22 cellular contexts compared by ENCODE assay signal in genomic region chr5:172586118-172587060, GRCh38. TPM values are rescaled to one million over a fixed set of nuclear protein-coding genes. Genes with fewer than 3 reads are reported as not detected.
A peak's percentile ranks its signal among the peaks of the same experiment; 100 is the strongest.
DNase-seq lines count a peak whose midpoint lies in the region; ATAC-seq, FAIRE-seq and TF ChIP-seq lines count a peak whose summit lies in the region.
"Had no signal": no experiment of that assay in that cellular context is flagged by ENCODE, and none has a peak within 500 bp of the region (broad histone marks: within the 10 kb centered on the region; RNA-seq: fewer than 3 reads in every experiment).

No MANE protein-coding gene starts in this region.

- H3K4me3 ChIP-seq in WERI-Rb-1 (ENCODE audit: low read depth, low read length): no peak overlapping the region
- no peak overlapping the region for H3K4me3 ChIP-seq in right atrium auricular region
- H3K4me3 ChIP-seq in upper lobe of right lung: no peak overlapping the region
- no peak overlapping the region for H3K4me3 ChIP-seq in small intestine (ENCODE audit: low read depth in 1 of 2, low read length in 2 of 2)
- H3K4me3 ChIP-seq: cardiac muscle cell, smooth muscle cell had no signal

- no peaks in the 10 kb centered on the region for H3K36me3 ChIP-seq in WERI-Rb-1
- H3K36me3 ChIP-seq in right atrium auricular region: no peaks in the 10 kb centered on the region
- no peaks in the 10 kb centered on the region for H3K36me3 ChIP-seq in upper lobe of right lung
- no peaks in the 10 kb centered on the region for H3K36me3 ChIP-seq in small intestine (ENCODE audit: control insufficient read depth in 2 of 2, insufficient read depth in 2 of 2, low read length in 2 of 2)
- H3K36me3 ChIP-seq: cardiac muscle cell had no signal

- intact Hi-C loops in upper lobe of right lung (cut with DNase I): no loop called here

- no peak for FAIRE-seq in small intestine (lab: Jason Lieb, UNC)
- FAIRE-seq: islet of Langerhans had no signal

- H3K27me3 ChIP-seq in WERI-Rb-1 (ENCODE audit: insufficient read depth, low read depth, severe bottlenecking) (no peaks in the 10 kb centered on the region), right atrium auricular region (no peaks in the 10 kb centered on the region), upper lobe of right lung (no peaks in the 10 kb centered on the region), small intestine (ENCODE audit: control insufficient read depth in 2 of 2, insufficient read depth in 2 of 2, low read length in 2 of 2) (no peaks in the 10 kb centered on the region)
- H3K27me3 ChIP-seq: cardiac muscle cell had no signal

- 42 to 60% (median 58%) methylated on average over 22 of the region's 22 CpGs for WGBS in small intestine, 3 donors

- DNase-seq in WERI-Rb-1 (peak; percentile 38), right atrium auricular region (ENCODE audit: low spot score) (no peak), myocyte (ENCODE audit: low read depth) (peak; percentile 14), upper lobe of right lung (peak; percentile 48), small intestine (no peak)
- DNase-seq in NK-92 treated with Interleukin-12 subunit alpha and Interleukin-12 subunit beta, amount 100 ng/mL, for 24 hours (lab: John Stamatoyannopoulos, UW): no peak
- DNase-seq: activated gamma-delta T cell; CD8-positive, alpha-beta T cell; DND-41; Karpas-422; NCI-H1105; NCI-H2081 treated with DMSO at 0.1 percent for 48 hours; NCI-H526; SHP77 treated with DMSO at 0.1 percent for 48 hours; stimulated activated CD4-positive, alpha-beta T cell treated with anti-CD3 and anti-CD28 coated beads, Interleukin-4, amount 100 ng/mL, for 4 hours; substantia nigra; T-cell had no signal

- TF ChIP-seq CTCF in WERI-Rb-1 (IDR thresholded peaks at IDR 0.05; ENCODE audit: low read depth, low read length) (no peak), right atrium auricular region (IDR thresholded peaks at IDR 0.05) (no peak), upper lobe of right lung (IDR thresholded peaks at IDR 0.05) (no peak)

- H3K27ac ChIP-seq in WERI-Rb-1 (no peak overlapping the region), right atrium auricular region (peak overlapping the region; percentile 57 to 83), upper lobe of right lung (no peak overlapping the region), small intestine (ENCODE audit: low read depth in 1 of 2, low read length in 1 of 2) (no peak overlapping the region)
- H3K27ac ChIP-seq: cardiac muscle cell had no signal

- H3K9me3 ChIP-seq in WERI-Rb-1 (ENCODE audit: severe bottlenecking) (no peaks in the 10 kb centered on the region), right atrium auricular region (no peaks in the 10 kb centered on the region), upper lobe of right lung (no peaks in the 10 kb centered on the region), small intestine (ENCODE audit: control insufficient read depth, low read depth) (no peaks in the 10 kb centered on the region)

- H3K4me1 ChIP-seq in right atrium auricular region (peaks cover 0 to 52% of the 10 kb centered on the region in 2 donors), upper lobe of right lung (peaks cover 27% of the 10 kb centered on the region), small intestine (ENCODE audit: control insufficient read depth in 2 of 2, insufficient read depth in 1 of 2, low read depth in 1 of 2, low read length in 1 of 2) (no peaks in the 10 kb centered on the region)

- ATAC-seq in upper lobe of right lung (no peak), HG03135 (IDR thresholded peaks at IDR 0.05; ENCODE audit: unreplicated experiment) (no peak)
- ATAC-seq: CD8-positive, alpha-beta T cell; natural killer cell treated with Interleukin-12 subunit alpha and Interleukin-12 subunit beta and Interleukin-15 and Interleukin-18, amount 100 ng/mL, for 72 hours; T-cell had no signal

RNA-seq across cellular contexts. Expression of gene NEURL1B, which starts 54.7 kb away (rescaled TPM):
- total RNA-seq in right atrium auricular region (10 to 100 TPM; 17.9 to 22.4 TPM), myocyte (2.7 and 3.8 TPM in 2 replicates), upper lobe of right lung (25.0 TPM)
- 0.79 TPM for polyA plus RNA-seq in myocyte (2012)
- polyA plus RNA-seq in small intestine: 10 to 100 TPM in 1 of 3 donors, 1 to 10 TPM in 2; 2.7 to 17.8 (median 4.1) TPM

Comparison
In these comparisons a context has a peak if more than half of its experiments do, and no peak if none do; other contexts are left out.
1. DNase-seq: peak in WERI-Rb-1 (single experiment), myocyte (single experiment) and upper lobe of right lung (single experiment); none in right atrium auricular region (single experiment), small intestine (single experiment) and NK-92 treated with Interleukin-12 subunit alpha and Interleukin-12 subunit beta, amount 100 ng/mL, for 24 hours (single experiment).
2. H3K27ac ChIP-seq: peak in right atrium auricular region (2 of 2); none in WERI-Rb-1 (single experiment), upper lobe of right lung (single experiment) and small intestine (0 of 2).